ENCODE assay signal across 14 cellular contexts in the genomic region with DNA sequence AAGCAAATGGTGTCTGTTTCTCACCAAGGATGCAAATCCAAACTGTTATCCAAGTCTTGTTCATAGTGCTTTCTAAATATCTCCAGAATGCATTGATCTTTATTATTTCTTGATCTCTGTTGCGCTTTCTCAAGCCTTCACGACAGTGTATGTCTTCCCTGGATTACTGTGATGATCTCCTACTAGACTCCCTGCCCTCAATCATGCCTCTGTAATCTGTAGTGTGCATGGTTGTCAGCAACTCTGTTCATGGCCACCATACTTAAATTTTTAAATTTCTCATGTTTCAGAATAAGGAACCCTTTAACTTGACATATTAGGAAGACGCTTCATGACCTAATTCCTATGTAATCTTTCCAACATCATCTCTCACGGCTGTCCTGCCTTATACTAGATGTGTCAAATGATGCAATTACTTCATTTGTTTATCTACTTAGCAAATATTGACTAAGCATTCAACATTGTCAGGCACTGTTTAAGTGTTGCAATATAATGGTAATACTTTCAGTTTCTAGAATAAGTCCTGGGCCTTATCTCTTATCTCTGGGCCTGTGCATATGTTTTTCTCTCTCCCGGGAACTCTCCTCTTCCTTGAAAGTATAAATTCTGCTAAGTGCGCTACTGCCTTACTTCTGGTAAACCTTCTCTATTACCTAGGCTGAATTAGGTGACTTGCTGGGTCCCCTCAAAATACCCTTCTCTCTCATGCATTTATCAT.
DNase-seq lines count a peak whose midpoint lies in the region; ATAC-seq and TF ChIP-seq lines count a peak whose summit lies in the region.
"Had no signal": no experiment of that assay in that cellular context is flagged by ENCODE, and none has a peak within 500 bp of the region (broad histone marks: within the 10 kb centered on the region; RNA-seq: fewer than 3 reads in every experiment).

No MANE protein-coding gene starts in this region.

- TF ChIP-seq CTCF in RWPE2 (IDR thresholded peaks at IDR 0.05; ENCODE audit: poor library complexity, severe bottlenecking) = no peak

- no peaks in the 10 kb centered on the region for H3K27me3 Mint-ChIP-seq in stimulated activated naive CD8-positive, alpha-beta T cell treated with anti-CD3 and anti-CD28 coated beads, Interleukin-15, amount 100 ng/mL, for 72 hours
- H3K27me3 Mint-ChIP-seq: activated naive CD8-positive, alpha-beta T cell treated with anti-CD3 and anti-CD28 coated beads, Interleukin-2, amount 10 ng/mL, durations not matched to agents 7 days and 5 days had no signal

- H3K36me3 ChIP-seq in RWPE2 (ENCODE audit: low read depth) = no peaks in the 10 kb centered on the region
- H3K36me3 ChIP-seq: SJSA1 had no signal

- H3K27ac ChIP-seq in RWPE2 (ENCODE audit: poor library complexity, severe bottlenecking) = no peak overlapping the region
- H3K27ac ChIP-seq: coronary artery, SJSA1 had no signal

- no peak overlapping the region for H3K4me3 Mint-ChIP-seq in stimulated activated naive CD8-positive, alpha-beta T cell treated with anti-CD3 and anti-CD28 coated beads, Interleukin-15, amount 100 ng/mL, for 72 hours
- H3K4me3 Mint-ChIP-seq: activated naive CD8-positive, alpha-beta T cell treated with anti-CD3 and anti-CD28 coated beads, Interleukin-2, amount 10 ng/mL, durations not matched to agents 7 days and 5 days had no signal

- no peak for DNase-seq in stimulated activated naive CD8-positive, alpha-beta T cell treated with anti-CD3 and anti-CD28 coated beads, Interleukin-15, amount 100 ng/mL, for 72 hours
- DNase-seq in stimulated activated naive CD8-positive, alpha-beta T cell treated with anti-CD3 and anti-CD28 coated beads, Interleukin-15, Interleukin-2, amounts not matched to agents 100 U/mL and 50 U/mL, for 24 hours = no peak
- DNase-seq in RWPE2 (ENCODE audit: low spot score) (no peak), iris pigment epithelial cell (ENCODE audit: low read depth) (peak; percentile 88), KG1 (lab: John Stamatoyannopoulos, UW) (no peak), SKM-1 treated with dmso at 0.1 percent for 144 hours (lab: John Stamatoyannopoulos, UW; ENCODE audit: unreplicated experiment) (no peak), NCI-H2107 (lab: John Stamatoyannopoulos, UW) (no peak)
- DNase-seq: activated naive CD8-positive, alpha-beta T cell treated with anti-CD3 and anti-CD28 coated beads, Interleukin-2, amount 10 ng/mL, durations not matched to agents 7 days and 5 days; left ventricle myocardium superior; NCI-H510A treated with DMSO at 0.1 percent for 48 hours; nucleus accumbens had no signal

- H3K4me3 ChIP-seq in RWPE2 (ENCODE audit: severe bottlenecking) = no peak overlapping the region
- H3K4me3 ChIP-seq: coronary artery, SJSA1 had no signal

- H3K9me3 Mint-ChIP-seq in stimulated activated naive CD8-positive, alpha-beta T cell treated with anti-CD3 and anti-CD28 coated beads, Interleukin-15, amount 100 ng/mL, for 72 hours = peaks cover 0 to 9% of the 10 kb centered on the region in 2 donors

- H3K9me3 ChIP-seq in RWPE2 (ENCODE audit: severe bottlenecking) = no peaks in the 10 kb centered on the region
- H3K9me3 ChIP-seq: SJSA1 had no signal

- H3K4me1 Mint-ChIP-seq in stimulated activated naive CD8-positive, alpha-beta T cell treated with anti-CD3 and anti-CD28 coated beads, Interleukin-15, amount 100 ng/mL, for 72 hours = peaks cover 23% of the 10 kb centered on the region

- H3K27ac Mint-ChIP-seq in stimulated activated naive CD8-positive, alpha-beta T cell treated with anti-CD3 and anti-CD28 coated beads, Interleukin-15, amount 100 ng/mL, for 72 hours = peak overlapping the region in 1 of 2 donors; percentile 67
- H3K27ac Mint-ChIP-seq: activated naive CD8-positive, alpha-beta T cell treated with anti-CD3 and anti-CD28 coated beads, Interleukin-2, amount 10 ng/mL, durations not matched to agents 7 days and 5 days had no signal

- ATAC-seq in stimulated activated naive CD8-positive, alpha-beta T cell treated with anti-CD3 and anti-CD28 coated beads, Interleukin-15, amount 100 ng/mL, for 72 hours = peak; percentile 48
- no peak for ATAC-seq in stimulated activated naive CD8-positive, alpha-beta T cell treated with anti-CD3 and anti-CD28 coated beads, Interleukin-15, Interleukin-2, amounts not matched to agents 100 U/mL and 50 U/mL, for 24 hours
- ATAC-seq in RWPE2 (ENCODE audit: low read depth) (peak; percentile 73), HG03457 (IDR thresholded peaks at IDR 0.05; ENCODE audit: unreplicated experiment) (no peak)
- ATAC-seq: left ventricle myocardium superior had no signal

- H3K27me3 ChIP-seq in RWPE2 (ENCODE audit: insufficient read depth, poor library complexity, severe bottlenecking) = no peaks in the 10 kb centered on the region
- H3K27me3 ChIP-seq: SJSA1 had no signal

- peaks cover 7% of the 10 kb centered on the region for H3K4me1 ChIP-seq in RWPE2 (ENCODE audit: insufficient read depth, poor library complexity, severe bottlenecking)
- H3K4me1 ChIP-seq: SJSA1 had no signal

Comparison
In these comparisons a context has a peak if more than half of its experiments do, and no peak if none do; other contexts are left out.
1. ATAC-seq: peak in stimulated activated naive CD8-positive, alpha-beta T cell treated with anti-CD3 and anti-CD28 coated beads, Interleukin-15, amount 100 ng/mL, for 72 hours (single experiment) and RWPE2 (single experiment); none in stimulated activated naive CD8-positive, alpha-beta T cell treated with anti-CD3 and anti-CD28 coated beads, Interleukin-15, Interleukin-2, amounts not matched to agents 100 U/mL and 50 U/mL, for 24 hours (single experiment) and HG03457 (single experiment).